ENCODE assay signal across 8 cellular contexts in genomic region chr11:6654281-6655019, GRCh38. TPM values are rescaled to one million over a fixed set of nuclear protein-coding genes. Genes with fewer than 3 reads are reported as not detected.
DNase-seq lines count a peak whose midpoint lies in the region; ATAC-seq, FAIRE-seq and TF ChIP-seq lines count a peak whose summit lies in the region.

No MANE protein-coding gene starts in this region.

- intact Hi-C loops in kidney (cut with DNase I), result no loop called here

- H3K9ac ChIP-seq in kidney (ENCODE audit: low read length in 2 of 2), result no peak overlapping the region

- no peaks in the 10 kb centered on the region for H3K36me3 ChIP-seq in kidney (ENCODE audit: control insufficient read depth in 1 of 2, insufficient read depth in 2 of 2, low read length in 2 of 2)

- no peaks in the 10 kb centered on the region for H3K9me3 ChIP-seq in kidney (ENCODE audit: control insufficient read depth in 1 of 2, low read length in 2 of 2)

- peak overlapping the region; percentile 26 to 55 for H3K4me3 ChIP-seq in kidney (ENCODE audit: low read length in 2 of 2)
- H3K4me3 ChIP-seq in skin epidermis, result peak overlapping the region in 5 of 7 experiments; percentile 25 to 50 (median 41)

- DNase-seq in GM12891 (ENCODE audit: insufficient read length, low spot score) (no peak), astrocyte of the hippocampus (ENCODE audit: low read depth, low spot score) (peak; percentile 20), kidney (peak; percentile 74), AG08396 (ENCODE audit: low spot score) (no peak), NOMO-1 treated with dmso at 0.1 percent for 144 hours (lab: John Stamatoyannopoulos, UW; ENCODE audit: unreplicated experiment) (no peak)
- DNase-seq in activated effector memory CD4-positive, alpha-beta T cell treated with Interleukin-2 at 50 U/mL for 16 hours, result no peak

- H3K4me1 ChIP-seq in kidney (ENCODE audit: control insufficient read depth in 1 of 2, insufficient read depth in 1 of 2, low read depth in 1 of 2, low read length in 2 of 2), result peaks cover 0 to 3% of the 10 kb centered on the region in 2 donors

- TF ChIP-seq CTCF in kidney (IDR thresholded peaks at IDR 0.05; ENCODE audit: borderline replicate concordance, extremely low read depth, insufficient read depth), result no peak

- H3K27ac ChIP-seq in kidney (ENCODE audit: low read depth in 2 of 2, low read length in 2 of 2) (peak overlapping the region in 1 of 2 donors; percentile 43), skin epidermis (peak overlapping the region in 12 of 21 experiments; percentile 4 to 79 (median 62))

- no peak for ATAC-seq in HG02610 (IDR thresholded peaks at IDR 0.05; ENCODE audit: unreplicated experiment)

- peak; percentile 78 for FAIRE-seq in GM12891 (lab: Jason Lieb, UNC)
- no peak for FAIRE-seq in kidney (lab: Jason Lieb, UNC)

- no peak for TF ChIP-seq POLR2A in GM12891 (IDR thresholded peaks at IDR 0.05; ENCODE audit: low read depth, low read length)

TF ChIP-seq in GM12891, 5 proteins besides CTCF, POLR2A, EP300 and RAD21:
- TF ChIP-seq POU2F2 (IDR thresholded peaks at IDR 0.05; ENCODE audit: low read depth, low read length), result no peak
- TF ChIP-seq POLR2AphosphoS5 (IDR thresholded peaks at IDR 0.05; ENCODE audit: low read depth, low read length), result no peak
- TF ChIP-seq PAX5 (IDR thresholded peaks at IDR 0.05; ENCODE audit: insufficient read depth, low read length, severe bottlenecking), result no peak
- TF ChIP-seq SPI1 (IDR thresholded peaks at IDR 0.05; ENCODE audit: low read depth, low read length), result no peak
- TF ChIP-seq TAF1 (IDR thresholded peaks at IDR 0.05; ENCODE audit: low read depth, low read length), result no peak
TF ChIP-seq in GM12891: peak in this region for 0.

RNA-seq across cellular contexts. Expression of gene DCHS1, which starts 1.2 kb away (rescaled TPM):
- polyA plus RNA-seq in GM12891 (2012; ENCODE audit: low read depth, missing spikeins), result 0.98 TPM
- total RNA-seq in kidney, result 17.0 TPM
- polyA plus RNA-seq in kidney (ENCODE audit: insufficient read depth, low read depth, low replicate concordance), result 2.4 TPM

RNA-seq across cellular contexts. Expression of gene MRPL17, which starts 28.7 kb away (rescaled TPM):
- polyA plus RNA-seq in GM12891 (2012; ENCODE audit: low read depth, missing spikeins), result 73.2 TPM
- 44.0 TPM for total RNA-seq in kidney
- polyA plus RNA-seq in kidney (ENCODE audit: insufficient read depth, low read depth, low replicate concordance), result 121 TPM

RNA-seq across cellular contexts. Expression of gene TPP1, which starts 35.2 kb away (rescaled TPM):
- polyA plus RNA-seq in GM12891 (2012; ENCODE audit: low read depth, missing spikeins), result 49.7 TPM
- total RNA-seq in kidney, result 84.2 TPM
- polyA plus RNA-seq in kidney (ENCODE audit: insufficient read depth, low read depth, low replicate concordance), result 115 TPM

RNA-seq across cellular contexts. Expression of gene TAF10, which starts 42.4 kb away (rescaled TPM):
- polyA plus RNA-seq in GM12891 (2012; ENCODE audit: low read depth, missing spikeins), result 241 TPM
- 136 TPM for total RNA-seq in kidney
- 250 TPM for polyA plus RNA-seq in kidney (ENCODE audit: insufficient read depth, low read depth, low replicate concordance)

RNA-seq across cellular contexts. Expression of gene ILK, which starts 50.9 kb away (rescaled TPM):
- polyA plus RNA-seq in GM12891 (2012; ENCODE audit: low read depth, missing spikeins), result 56.8 TPM
- total RNA-seq in kidney, result 170 TPM
- 149 TPM for polyA plus RNA-seq in kidney (ENCODE audit: insufficient read depth, low read depth, low replicate concordance)

Comparison
In these comparisons a context has a peak if more than half of its experiments do, and no peak if none do; other contexts are left out.
1. DNase-seq: peak in astrocyte of the hippocampus (single experiment) and kidney (single experiment); none in GM12891 (single experiment), AG08396 (single experiment), activated effector memory CD4-positive, alpha-beta T cell treated with Interleukin-2 at 50 U/mL for 16 hours (single experiment) and NOMO-1 treated with dmso at 0.1 percent for 144 hours (single experiment).